Comparison of ENCODE assay signal across 2 cellular contexts in genomic region chr4:7459471-7459870, GRCh38.
TF ChIP-seq lines count a peak whose summit lies in the region.

No MANE protein-coding gene starts in this region.

TF ChIP-seq in IMR-90, 13 proteins besides CTCF, POLR2A, EP300 and RAD21:
- TF ChIP-seq BHLHE40 (IDR thresholded peaks at IDR 0.05; ENCODE audit: low read depth, low read length) (no peak), ELK1 (IDR thresholded peaks at IDR 0.05; ENCODE audit: borderline replicate concordance, low read depth, low read length) (no peak), NFE2L2 (IDR thresholded peaks at IDR 0.05; ENCODE audit: low read depth, low read length) (no peak), CEBPB (IDR thresholded peaks at IDR 0.05; ENCODE audit: low read depth, low read length) (no peak)
TF ChIP-seq in IMR-90: peak in this region for 0.

TF ChIP-seq in H1, 55 proteins besides CTCF, POLR2A, EP300 and RAD21:
- TF ChIP-seq KDM4A (IDR thresholded peaks at IDR 0.05; ENCODE audit: low read depth, low read length, severe bottlenecking) (no peak), SRF (IDR thresholded peaks at IDR 0.05; ENCODE audit: low read depth, low read length) (no peak), POU5F1 (IDR thresholded peaks at IDR 0.05; ENCODE audit: low read depth, low read length) (no peak), TBP (IDR thresholded peaks at IDR 0.05; ENCODE audit: low read depth, low read length) (no peak), SP2 (IDR thresholded peaks at IDR 0.05; ENCODE audit: low read length) (no peak), ATF3 (IDR thresholded peaks at IDR 0.05; ENCODE audit: insufficient read depth, low read depth, low read length) (no peak), E2F6 (IDR thresholded peaks at IDR 0.05) (no peak), BACH1 (IDR thresholded peaks at IDR 0.05; ENCODE audit: low read length) (no peak)
TF ChIP-seq in H1: peak in this region for 0.
